In genomic region chr4:110637408-110638131, GRCh38 we compare ENCODE assay signal across 11 cellular contexts. TPM values are rescaled to one million over a fixed set of nuclear protein-coding genes. Genes with fewer than 3 reads are reported as not detected.
DNase-seq lines count a peak whose midpoint lies in the region; ATAC-seq and TF ChIP-seq lines count a peak whose summit lies in the region.
"Had no signal": no experiment of that assay in that cellular context is flagged by ENCODE, and none has a peak within 500 bp of the region (broad histone marks: within the 10 kb centered on the region; RNA-seq: fewer than 3 reads in every experiment).

No MANE protein-coding gene starts in this region.

- peaks cover 94% of the 10 kb centered on the region for H3K27me3 Mint-ChIP-seq in T-helper 1 cell treated with Interleukin-12 subunit alpha and Interleukin-12 subunit beta and Interleukin-4 antibody, amounts not matched to agents 30 μg/mL and 1 μg/mL, for 36 hours (ENCODE audit: low read depth)
- peaks cover 89% of the 10 kb centered on the region for H3K27me3 Mint-ChIP-seq in activated T-helper 1 cell treated with anti-CD3 and anti-CD28 coated beads, Interleukin-12 subunit alpha, Interleukin-12 subunit beta, Interleukin-2, Interleukin-4 antibody, amounts not matched to agents 30 ng/mL and 10 ng/mL and 1 ng/mL, durations not matched to agents 14 hours and 24 hours and 36 hours (ENCODE audit: insufficient read depth)

- H3K27ac Mint-ChIP-seq in T-helper 1 cell treated with Interleukin-12 subunit alpha and Interleukin-12 subunit beta and Interleukin-4 antibody, amounts not matched to agents 30 μg/mL and 1 μg/mL, for 36 hours, result peak overlapping the region; percentile 63
- peak overlapping the region; percentile 13 for H3K27ac Mint-ChIP-seq in activated T-helper 1 cell treated with anti-CD3 and anti-CD28 coated beads, Interleukin-12 subunit alpha, Interleukin-12 subunit beta, Interleukin-2, Interleukin-4 antibody, amounts not matched to agents 30 ng/mL and 10 ng/mL and 1 ng/mL, durations not matched to agents 14 hours and 24 hours and 36 hours

- peaks cover 1% of the 10 kb centered on the region for H3K4me1 Mint-ChIP-seq in T-helper 1 cell treated with Interleukin-12 subunit alpha and Interleukin-12 subunit beta and Interleukin-4 antibody, amounts not matched to agents 30 μg/mL and 1 μg/mL, for 36 hours (ENCODE audit: low read depth)
- H3K4me1 Mint-ChIP-seq in activated T-helper 1 cell treated with anti-CD3 and anti-CD28 coated beads, Interleukin-12 subunit alpha, Interleukin-12 subunit beta, Interleukin-2, Interleukin-4 antibody, amounts not matched to agents 30 ng/mL and 10 ng/mL and 1 ng/mL, durations not matched to agents 14 hours and 24 hours and 36 hours (ENCODE audit: low read depth), result no peaks in the 10 kb centered on the region

- ATAC-seq in HG02840 (IDR thresholded peaks at IDR 0.05; ENCODE audit: low FRiP score, unreplicated experiment) (no peak), HG03159 (IDR thresholded peaks at IDR 0.05; ENCODE audit: unreplicated experiment) (no peak), GM21526 (IDR thresholded peaks at IDR 0.05; ENCODE audit: low FRiP score, unreplicated experiment) (no peak)

- TF ChIP-seq POLR2A in spleen (IDR thresholded peaks at IDR 0.05), result no peak

- H3K4me1 ChIP-seq in spleen, result peaks cover 0 to 18% (median 10%) of the 10 kb centered on the region in 6 donors

- H3K9me3 Mint-ChIP-seq in T-helper 1 cell treated with Interleukin-12 subunit alpha and Interleukin-12 subunit beta and Interleukin-4 antibody, amounts not matched to agents 30 μg/mL and 1 μg/mL, for 36 hours, result peaks cover 12% of the 10 kb centered on the region
- H3K9me3 Mint-ChIP-seq in activated T-helper 1 cell treated with anti-CD3 and anti-CD28 coated beads, Interleukin-12 subunit alpha, Interleukin-12 subunit beta, Interleukin-2, Interleukin-4 antibody, amounts not matched to agents 30 ng/mL and 10 ng/mL and 1 ng/mL, durations not matched to agents 14 hours and 24 hours and 36 hours, result peaks cover 10% of the 10 kb centered on the region

- H3K36me3 ChIP-seq in spleen, result no peaks in the 10 kb centered on the region

- intact Hi-C loops in activated T-helper 1 cell treated with anti-CD3 and anti-CD28 coated beads, Interleukin-12 subunit alpha, Interleukin-12 subunit beta, Interleukin-2, Interleukin-4 antibody, amounts not matched to agents 30 ng/mL and 10 ng/mL and 1 ng/mL, durations not matched to agents 14 hours and 24 hours and 36 hours (cut with micrococcal nuclease), result loop anchor here (1.0 kb wide), 1 partner anchor 21 kb away; no protein-coding TSS in a partner anchor
- intact Hi-C loops in spleen (cut with DNase I; ENCODE audit: low total_unique reads), result no loop called here

- no peak for DNase-seq in T-helper 1 cell
- no peak for DNase-seq in activated T-helper 1 cell treated with anti-CD3 and anti-CD28 coated beads, Interleukin-12 subunit alpha, Interleukin-12 subunit beta, Interleukin-2, Interleukin-4 antibody, amounts not matched to agents 30 ng/mL and 10 ng/mL and 1 ng/mL, durations not matched to agents 14 hours and 24 hours and 36 hours (ENCODE audit: low spot score)
- peak; percentile 43 for DNase-seq in spleen
- DNase-seq: NCI-H524; stimulated activated naive CD4-positive, alpha-beta T cell treated with Interleukin-2 at 50 U/mL for 16 hours had no signal

- peak overlapping the region; percentile 75 for H3K4me3 ChIP-seq in iPS-18c (ENCODE audit: insufficient read depth, low read depth, low read length)
- H3K4me3 ChIP-seq in spleen, result peak overlapping the region in 2 of 8 donors; percentile 2 to 44

- H3K27ac ChIP-seq in spleen, result no peak overlapping the region

- 9 to 12% (median 10%) methylated on average over 36 of the region's 36 CpGs for WGBS in spleen, 5 donors

- peaks cover 10% of the 10 kb centered on the region for H3K36me3 Mint-ChIP-seq in T-helper 1 cell treated with Interleukin-12 subunit alpha and Interleukin-12 subunit beta and Interleukin-4 antibody, amounts not matched to agents 30 μg/mL and 1 μg/mL, for 36 hours (ENCODE audit: low read depth)
- peaks cover 4% of the 10 kb centered on the region for H3K36me3 Mint-ChIP-seq in activated T-helper 1 cell treated with anti-CD3 and anti-CD28 coated beads, Interleukin-12 subunit alpha, Interleukin-12 subunit beta, Interleukin-2, Interleukin-4 antibody, amounts not matched to agents 30 ng/mL and 10 ng/mL and 1 ng/mL, durations not matched to agents 14 hours and 24 hours and 36 hours (ENCODE audit: low read depth)

- peaks cover 22 to 100% (median 92%) of the 10 kb centered on the region in 7 donors for H3K27me3 ChIP-seq in spleen (replicated peaks in 1 of 7)

- no peak for TF ChIP-seq CTCF in spleen (IDR thresholded peaks at IDR 0.05 in 8 of 11, conservative IDR thresholded peaks at IDR 0.05 in 3 of 11)

- peak overlapping the region; percentile 26 for H3K4me3 Mint-ChIP-seq in T-helper 1 cell treated with Interleukin-12 subunit alpha and Interleukin-12 subunit beta and Interleukin-4 antibody, amounts not matched to agents 30 μg/mL and 1 μg/mL, for 36 hours
- no peak overlapping the region for H3K4me3 Mint-ChIP-seq in activated T-helper 1 cell treated with anti-CD3 and anti-CD28 coated beads, Interleukin-12 subunit alpha, Interleukin-12 subunit beta, Interleukin-2, Interleukin-4 antibody, amounts not matched to agents 30 ng/mL and 10 ng/mL and 1 ng/mL, durations not matched to agents 14 hours and 24 hours and 36 hours

- H3K9me3 ChIP-seq in iPS-18c (ENCODE audit: control insufficient read depth, insufficient read depth, low read length) (peaks cover 2% of the 10 kb centered on the region), spleen (peaks cover 0 to 11% (median 0%) of the 10 kb centered on the region in 8 donors)

RNA-seq across cellular contexts. Expression of gene PITX2, which starts 14.7 kb away (rescaled TPM):
- total RNA-seq in activated T-helper 1 cell treated with anti-CD3 and anti-CD28 coated beads, Interleukin-12 subunit alpha, Interleukin-12 subunit beta, Interleukin-2, Interleukin-4 antibody, amounts not matched to agents 30 ng/mL and 10 ng/mL and 1 ng/mL, durations not matched to agents 14 hours and 24 hours and 36 hours, result not detected in 2 replicates
- total RNA-seq in spleen, result not detected
- polyA plus RNA-seq in spleen, result under 1 TPM in 1 of 3 donors, not detected in 2; 0.12 TPM
- total RNA-seq: frontal cortex had no signal
